In genomic region chr17:81683584-81684441, GRCh38 we compare ENCODE assay signal across 8 cellular contexts. TPM values are rescaled to one million over a fixed set of nuclear protein-coding genes. Genes with fewer than 3 reads are reported as not detected.
A peak's percentile ranks its signal among the peaks of the same experiment; 100 is the strongest.
DNase-seq lines count a peak whose midpoint lies in the region; ATAC-seq lines count a peak whose summit lies in the region.

A gene with protein sequence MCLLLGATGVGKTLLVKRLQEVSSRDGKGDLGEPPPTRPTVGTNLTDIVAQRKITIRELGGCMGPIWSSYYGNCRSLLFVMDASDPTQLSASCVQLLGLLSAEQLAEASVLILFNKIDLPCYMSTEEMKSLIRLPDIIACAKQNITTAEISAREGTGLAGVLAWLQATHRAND (minus strand): TSS chr17:81683797. CDS start chr17:81683753, 44 bp downstream.
TSS of gene HGS (plus strand) at chr17:81684011. CDS start at chr17:81684067, 56 bp downstream.

- peak; percentile 96 for DNase-seq in DMS 273 treated with DMSO at 0.1 percent for 48 hours (lab: John Stamatoyannopoulos, UW)
- DNase-seq in OCI-M2 (lab: John Stamatoyannopoulos, UW; ENCODE audit: unreplicated experiment) = peak; percentile 90
- peak; percentile 95 for DNase-seq in activated T-cell treated with anti-CD3 and anti-CD28 coated beads for 4 hours
- peak; percentile 100 for DNase-seq in epidermal melanocyte (ENCODE audit: insufficient read length, low spot score)
- peak; percentile 98 for DNase-seq in middle frontal gyrus (ENCODE audit: extremely low spot score, low spot score)
- peak; percentile 94 to 96 for DNase-seq in stimulated activated CD8-positive, alpha-beta memory T cell treated with anti-CD3 and anti-CD28 coated beads, Interleukin-2, amount 100 ng/mL, for 48 hours (ENCODE audit: low read depth in 2 of 2)

- peak; percentile 89 for ATAC-seq in GM21529 (IDR thresholded peaks at IDR 0.05; ENCODE audit: unreplicated experiment)

- peak within 1 kb of the TSS; percentile 87 to 99 (median 94) for H3K4me3 Mint-ChIP-seq in IgD-negative memory B cell

- H3K4me1 Mint-ChIP-seq in IgD-negative memory B cell = peaks cover 14 to 24% (median 21%) of the 10 kb centered on the region in 3 donors

- no peaks in the 10 kb centered on the region for H3K9me3 Mint-ChIP-seq in IgD-negative memory B cell

- no peaks in the 10 kb centered on the region for H3K27me3 Mint-ChIP-seq in IgD-negative memory B cell

- H3K36me3 Mint-ChIP-seq in IgD-negative memory B cell = no peaks in the 10 kb centered on the region

- peak within 1 kb of the TSS; percentile 96 to 97 (median 96) for H3K27ac Mint-ChIP-seq in IgD-negative memory B cell

RNA-seq across cellular contexts. Expression of the first gene that starts in this region (rescaled TPM):
- 33.2 TPM for polyA plus RNA-seq in IgD-negative memory B cell

RNA-seq across cellular contexts. Expression of gene HGS, which starts in this region (rescaled TPM):
- 37.6 TPM for polyA plus RNA-seq in IgD-negative memory B cell

Comparison
In these comparisons a context has a peak if more than half of its experiments do, and no peak if none do; other contexts are left out.
1. Peak in every context shown above with its lines: DNase-seq and ATAC-seq.